15 cellular contexts compared by ENCODE assay signal in the genomic region with DNA sequence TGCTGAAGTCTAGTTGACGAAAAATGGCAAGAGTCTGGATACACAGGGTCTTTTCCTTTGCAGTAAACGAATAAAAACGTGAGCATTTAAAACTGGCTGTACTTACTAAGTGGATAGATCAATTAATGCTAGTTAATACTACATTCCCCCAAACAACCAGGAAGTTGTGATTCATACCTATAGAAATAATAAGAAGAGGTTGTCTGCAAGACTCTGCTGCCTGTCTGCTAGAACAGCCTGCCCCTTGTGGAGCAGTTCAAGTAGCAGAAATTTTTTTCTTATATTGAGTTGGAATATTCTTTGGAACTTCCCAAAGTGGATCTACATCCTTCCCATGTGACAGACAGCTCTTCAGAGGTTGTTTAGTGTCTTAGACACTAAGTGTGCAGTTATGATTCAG.
DNase-seq lines count a peak whose midpoint lies in the region; ATAC-seq, FAIRE-seq and TF ChIP-seq lines count a peak whose summit lies in the region.
"Had no signal": no experiment of that assay in that cellular context is flagged by ENCODE, and none has a peak within 500 bp of the region (broad histone marks: within the 10 kb centered on the region; RNA-seq: fewer than 3 reads in every experiment).

No MANE protein-coding gene starts in this region.

- no peak overlapping the region for H3K18ac ChIP-seq in IMR-90 (ENCODE audit: low read depth, low read length)

- no peak overlapping the region for H3K27ac Mint-ChIP-seq in neural crest cell (ENCODE audit: unreplicated experiment)

- no peak overlapping the region for H3K27ac ChIP-seq in IMR-90 (ENCODE audit: insufficient read depth, low read length)
- no peak overlapping the region for H3K27ac ChIP-seq in mammary epithelial cell (ENCODE audit: insufficient read depth, low read depth, low read length)
- no peak overlapping the region for H3K27ac ChIP-seq in right cardiac atrium (ENCODE audit: low read length)
- H3K27ac ChIP-seq: heart right ventricle, right lobe of liver, tibial nerve had no signal

- peak; percentile 41; the same call in 1 of the 2 replicates for ATAC-seq in IMR-90 (ENCODE audit: low read depth)
- no peak for ATAC-seq in right cardiac atrium
- ATAC-seq: heart right ventricle, HepG2, right lobe of liver had no signal

- H2AK9ac ChIP-seq in IMR-90 (replicated peaks; ENCODE audit: low read depth, low read length, poor library complexity): no peak overlapping the region

- H3K14ac ChIP-seq in IMR-90 (replicated peaks; ENCODE audit: low read depth, low read length): no peak overlapping the region

- no peak overlapping the region for H3K4ac ChIP-seq in IMR-90 (ENCODE audit: low read depth, low read length)

- POLR2A ChIA-PET in IMR-90 (lab: Charles Lee; ENCODE audit: unreplicated experiment): no interaction called here

- peaks cover 29% of the 10 kb centered on the region for H3K9me1 ChIP-seq in IMR-90 (ENCODE audit: insufficient read depth, low read length)

- peak; percentile 56 for TF ChIP-seq RAD21 in IMR-90 (IDR thresholded peaks at IDR 0.05; ENCODE audit: low read length)

- no peak overlapping the region for H4K91ac ChIP-seq in IMR-90 (ENCODE audit: insufficient read depth, low read depth, low read length)

- H3K79me2 ChIP-seq in mammary epithelial cell (ENCODE audit: insufficient read depth, low read length): peaks cover 98% of the 10 kb centered on the region

- H2BK15ac ChIP-seq in IMR-90 (ENCODE audit: low read depth, low read length): no peak overlapping the region

- H3K27me3 ChIP-seq in IMR-90 (ENCODE audit: control insufficient read depth, insufficient read depth, low read length) (no peaks in the 10 kb centered on the region), mammary epithelial cell (ENCODE audit: insufficient read depth, low read length) (no peaks in the 10 kb centered on the region), right cardiac atrium (ENCODE audit: control insufficient read depth, insufficient read depth) (no peaks in the 10 kb centered on the region)
- H3K27me3 ChIP-seq: heart right ventricle, right lobe of liver, tibial nerve had no signal

- peaks cover 20% of the 10 kb centered on the region for H3K4me1 ChIP-seq in IMR-90 (ENCODE audit: control insufficient read depth, insufficient read depth, low read length)
- peaks cover 30% of the 10 kb centered on the region for H3K4me1 ChIP-seq in mammary epithelial cell (ENCODE audit: insufficient read depth, low read length)
- peaks cover 4% of the 10 kb centered on the region for H3K4me1 ChIP-seq in right cardiac atrium (ENCODE audit: control insufficient read depth, insufficient read depth, low read length)
- H3K4me1 ChIP-seq: right lobe of liver had no signal

- H2BK120ac ChIP-seq in IMR-90 (ENCODE audit: low read depth, low read length): no peak overlapping the region

- H3K4me2 ChIP-seq in IMR-90 (ENCODE audit: low read depth, low read length): no peak overlapping the region
- H3K4me2 ChIP-seq in mammary epithelial cell (ENCODE audit: insufficient read depth, low read depth, low read length): no peak overlapping the region

- H3K4me3 Mint-ChIP-seq in neural crest cell: no peak overlapping the region

- peaks cover 2% of the 10 kb centered on the region for H3K36me3 Mint-ChIP-seq in neural crest cell (ENCODE audit: low read depth)

- dilution Hi-C loops in IMR-90 (cut with HindIII; ENCODE audit: low sequenced_read_pairs, unreplicated experiment) (no loop called here), mammary epithelial cell (cut with HindIII; ENCODE audit: low sequenced_read_pairs) (no loop called here)

- TF ChIP-seq POLR2A in IMR-90 (IDR thresholded peaks at IDR 0.05; ENCODE audit: low read depth, low read length): no peak

- WGBS in IMR-90 (ENCODE audit: extremely low coverage in 2 of 2, insufficient read length in 1 of 2), 2 experiments: no CpG with 5 or more reads among the region's 3 CpGs
- 93% methylated on average over 3 of the region's 3 CpGs for WGBS in mammary epithelial cell (ENCODE audit: low coverage, missing lambda C conversion rate)
- WGBS in right cardiac atrium: 85% methylated on average over 3 of the region's 3 CpGs

- DNase-seq in Daoy (ENCODE audit: low read depth): peak; percentile 33
- peak; percentile 58 for DNase-seq in IMR-90
- DNase-seq in mammary epithelial cell: peak; percentile 37
- DNase-seq in neural crest cell (ENCODE audit: low read depth, low spot score): no peak
- DNase-seq in frontal cortex (ENCODE audit: low spot score in 2 of 2): no peak
- DNase-seq in right cardiac atrium: no peak
- DNase-seq in hippocampal formation (lab: John Stamatoyannopoulos, UW): no peak
- DNase-seq: activated CD4-positive, CD25-positive, alpha-beta regulatory T cell; activated T-cell treated with anti-CD3 and anti-CD28 coated beads, Interleukin-2, amount 50 U/mL, for 1 hour; caudate nucleus; heart right ventricle; NCI-H2171; right lobe of liver had no signal

- H2AFZ ChIP-seq in IMR-90 (replicated peaks; ENCODE audit: low read length, poor library complexity) (no peak overlapping the region), mammary epithelial cell (ENCODE audit: low read depth, low read length) (no peak overlapping the region)

- H2AK5ac ChIP-seq in IMR-90 (ENCODE audit: low read depth, low read length): no peak overlapping the region

- TF ChIP-seq CTCF in IMR-90 (conservative IDR thresholded peaks at IDR 0.05; ENCODE audit: low read depth, low read length): peak; percentile 50
- peak; percentile 52 to 55 for TF ChIP-seq CTCF in mammary epithelial cell (conservative IDR thresholded peaks at IDR 0.05 in 1 of 2, IDR thresholded peaks at IDR 0.05 in 1 of 2; ENCODE audit: extremely low read depth in 1 of 2, insufficient read depth in 1 of 2, low read depth in 1 of 2, low read length in 2 of 2)
- peak; percentile 53 for TF ChIP-seq CTCF in neural crest cell (conservative IDR thresholded peaks at IDR 0.05)

- no peaks in the 10 kb centered on the region for H3K27me3 Mint-ChIP-seq in neural crest cell (ENCODE audit: low read depth)

- no TSS peak for BruUV-seq in IMR-90 (replicated peaks; lab: Mats Ljungman, UMichigan)
- no TSS peak for BruUV-seq in mammary epithelial cell (replicated peaks; lab: Mats Ljungman, UMichigan)

- peaks cover 32% of the 10 kb centered on the region for H3K4me1 Mint-ChIP-seq in neural crest cell

- H3K36me3 ChIP-seq in IMR-90 (ENCODE audit: control insufficient read depth, insufficient read depth, low read length): peaks cover 12% of the 10 kb centered on the region
- H3K36me3 ChIP-seq in mammary epithelial cell (ENCODE audit: insufficient read depth, low read length): peaks cover 9% of the 10 kb centered on the region

- no peaks in the 10 kb centered on the region for H3K9me3 Mint-ChIP-seq in neural crest cell

- H2BK5ac ChIP-seq in IMR-90 (ENCODE audit: low read depth, low read length, poor library complexity, severe bottlenecking): no peak overlapping the region

- intact Hi-C loops in IMR-90 (cut with micrococcal nuclease) (no loop called here), mammary epithelial cell (cut with micrococcal nuclease) (no loop called here), right cardiac atrium (cut with DNase I) (no loop called here)

- H4K20me1 ChIP-seq in IMR-90 (ENCODE audit: insufficient read depth, low read length): peaks cover 94% of the 10 kb centered on the region
- no peaks in the 10 kb centered on the region for H4K20me1 ChIP-seq in mammary epithelial cell (ENCODE audit: insufficient read depth, low read length)

- H2BK20ac ChIP-seq in IMR-90 (ENCODE audit: low read depth, low read length): no peak overlapping the region

- no peak overlapping the region for H3K56ac ChIP-seq in IMR-90 (ENCODE audit: extremely low read depth, insufficient read depth, low read length)

- peaks cover 30 to 93% of the 10 kb centered on the region in 2 experiments for H3K79me1 ChIP-seq in IMR-90 (ENCODE audit: low read depth in 1 of 2, low read length in 2 of 2)

- H3K4me3 ChIP-seq in IMR-90 (ENCODE audit: insufficient read depth, low read depth, low read length) (no peak overlapping the region), mammary epithelial cell (replicated peaks in 1 of 3; ENCODE audit: insufficient read depth in 1 of 3, low read depth in 2 of 3, low read length in 3 of 3) (no peak overlapping the region), right cardiac atrium (ENCODE audit: low read length) (no peak overlapping the region)
- H3K4me3 ChIP-seq: heart right ventricle, right lobe of liver, tibial nerve had no signal

- H3K9me3 ChIP-seq in IMR-90 (ENCODE audit: control insufficient read depth, insufficient read depth, low read length) (no peaks in the 10 kb centered on the region), mammary epithelial cell (replicated peaks; ENCODE audit: insufficient read depth, low read length) (no peaks in the 10 kb centered on the region), right cardiac atrium (ENCODE audit: control insufficient read depth, low read length) (no peaks in the 10 kb centered on the region)
- H3K9me3 ChIP-seq: heart right ventricle, right lobe of liver, tibial nerve had no signal

- CTCF ChIA-PET in IMR-90 (lab: Yijun Ruan, JAX) (no interaction called here), mammary epithelial cell (lab: Charles Lee; ENCODE audit: low non-redundant PET) (no interaction called here)

- no peak overlapping the region for H3K9ac ChIP-seq in IMR-90 (ENCODE audit: low read depth, low read length)
- no peak overlapping the region for H3K9ac ChIP-seq in mammary epithelial cell (ENCODE audit: insufficient read depth, low read length)

- H4K5ac ChIP-seq in IMR-90 (ENCODE audit: low read depth, low read length): no peak overlapping the region

- FAIRE-seq in frontal cortex (lab: Jason Lieb, UNC): no peak
- FAIRE-seq: HepG2 had no signal

- in situ Hi-C loops in IMR-90 (cut with MboI; ENCODE audit: low sequenced_read_pairs): no loop called here
- in situ Hi-C loops in mammary epithelial cell (cut with MboI; ENCODE audit: low sequenced_read_pairs in 2 of 2): no loop called here

- no peak overlapping the region for H4K8ac ChIP-seq in IMR-90 (ENCODE audit: low read depth in 2 of 2, low read length in 2 of 2)

- H3K23ac ChIP-seq in IMR-90 (ENCODE audit: low read depth, low read length): no peak overlapping the region

TF ChIP-seq in IMR-90, 13 proteins besides CTCF, POLR2A, EP300 and RAD21:
- TF ChIP-seq SMC3 (IDR thresholded peaks at IDR 0.05; ENCODE audit: low read depth, low read length) (peak; percentile 43), MAZ (IDR thresholded peaks at IDR 0.05; ENCODE audit: borderline replicate concordance, low read depth, low read length) (no peak)

Comparison
In these comparisons a context has a peak if more than half of its experiments do, and no peak if none do; other contexts are left out.
1. DNase-seq: peak in Daoy (single experiment), IMR-90 (single experiment) and mammary epithelial cell (single experiment); none in neural crest cell (single experiment), frontal cortex (0 of 2), right cardiac atrium (0 of 3) and hippocampal formation (0 of 2).
2. Peak in every context shown above with its lines, with median percentiles within 50 percentile points of each other: CTCF ChIP-seq.